Comparison of ENCODE assay signal across 1 cellular context in the genomic region with DNA sequence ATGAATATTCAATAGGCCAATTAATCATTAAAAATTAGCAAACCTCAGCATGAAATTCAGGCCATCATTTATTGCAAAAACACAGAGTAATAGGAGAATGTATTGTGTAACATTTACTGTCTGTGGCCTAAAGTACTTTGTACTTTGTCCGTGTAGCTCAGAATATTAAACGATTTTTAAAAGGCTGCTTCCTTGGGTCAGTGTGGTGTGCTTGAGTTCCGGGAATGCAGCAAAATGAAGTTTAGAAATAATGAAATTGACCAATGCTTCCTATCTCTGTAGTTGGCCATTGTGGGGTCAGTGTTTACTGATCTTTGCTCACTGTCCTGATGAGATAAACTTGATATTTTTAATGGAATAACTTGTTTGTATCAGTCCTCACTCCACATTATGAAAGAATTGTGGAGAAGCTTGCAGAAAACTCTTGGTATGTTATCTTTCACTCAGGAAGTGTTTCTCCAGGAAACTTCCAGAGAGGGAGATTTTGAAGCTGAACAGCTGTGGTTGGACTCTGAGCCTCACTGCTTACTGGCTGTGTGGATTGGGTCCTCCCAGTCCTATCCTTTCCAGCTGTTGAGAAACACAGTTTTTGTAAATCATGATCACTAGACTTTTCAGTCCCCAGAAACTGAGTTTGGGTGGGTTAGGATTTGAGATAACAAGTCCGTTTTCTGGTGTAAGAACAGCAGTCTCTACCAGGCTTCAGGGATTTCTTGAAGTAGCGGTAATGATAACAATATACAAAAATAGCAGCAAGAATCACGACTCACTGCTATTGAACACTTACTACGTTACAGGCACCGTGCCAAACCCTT.
TF ChIP-seq lines count a peak whose summit lies in the region.

No MANE protein-coding gene starts in this region.

TF ChIP-seq in HepG2, 621 proteins besides CTCF, POLR2A, EP300 and RAD21 (continued from another document and continues in another):
- TF ChIP-seq, protein P1, sequence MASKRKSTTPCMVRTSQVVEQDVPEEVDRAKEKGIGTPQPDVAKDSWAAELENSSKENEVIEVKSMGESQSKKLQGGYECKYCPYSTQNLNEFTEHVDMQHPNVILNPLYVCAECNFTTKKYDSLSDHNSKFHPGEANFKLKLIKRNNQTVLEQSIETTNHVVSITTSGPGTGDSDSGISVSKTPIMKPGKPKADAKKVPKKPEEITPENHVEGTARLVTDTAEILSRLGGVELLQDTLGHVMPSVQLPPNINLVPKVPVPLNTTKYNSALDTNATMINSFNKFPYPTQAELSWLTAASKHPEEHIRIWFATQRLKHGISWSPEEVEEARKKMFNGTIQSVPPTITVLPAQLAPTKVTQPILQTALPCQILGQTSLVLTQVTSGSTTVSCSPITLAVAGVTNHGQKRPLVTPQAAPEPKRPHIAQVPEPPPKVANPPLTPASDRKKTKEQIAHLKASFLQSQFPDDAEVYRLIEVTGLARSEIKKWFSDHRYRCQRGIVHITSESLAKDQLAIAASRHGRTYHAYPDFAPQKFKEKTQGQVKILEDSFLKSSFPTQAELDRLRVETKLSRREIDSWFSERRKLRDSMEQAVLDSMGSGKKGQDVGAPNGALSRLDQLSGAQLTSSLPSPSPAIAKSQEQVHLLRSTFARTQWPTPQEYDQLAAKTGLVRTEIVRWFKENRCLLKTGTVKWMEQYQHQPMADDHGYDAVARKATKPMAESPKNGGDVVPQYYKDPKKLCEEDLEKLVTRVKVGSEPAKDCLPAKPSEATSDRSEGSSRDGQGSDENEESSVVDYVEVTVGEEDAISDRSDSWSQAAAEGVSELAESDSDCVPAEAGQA (IDR thresholded peaks at IDR 0.05; ENCODE audit: low read depth) = no peak
- TF ChIP-seq, protein P1 (CRISPR knock-in tag; IDR thresholded peaks at IDR 0.05; ENCODE audit: borderline replicate concordance) = no peak
- TF ChIP-seq ZNF770 (CRISPR knock-in tag; IDR thresholded peaks at IDR 0.05) (no peak), SOX13 (IDR thresholded peaks at IDR 0.05) (no peak), SOX13 (CRISPR knock-in tag; conservative IDR thresholded peaks at IDR 0.05 in 1 of 2, IDR thresholded peaks at IDR 0.05 in 1 of 2) (peak in 1 of 2 experiments; percentile 11; a peak in 1 of 4 replicates), ARID3A (IDR thresholded peaks at IDR 0.05; ENCODE audit: low read depth, low read length) (0 out of 2 replicates have a peak, but pooled peaks have one; percentile 27), GFI1 (CRISPR knock-in tag; IDR thresholded peaks at IDR 0.05; ENCODE audit: borderline replicate concordance) (no peak), SRSF4 (IDR thresholded peaks at IDR 0.05; ENCODE audit: low read depth, low read length, poor library complexity, severe bottlenecking) (no peak), ATF6 (CRISPR knock-in tag; conservative IDR thresholded peaks at IDR 0.05) (no peak), ZNF317 (CRISPR knock-in tag; IDR thresholded peaks at IDR 0.05) (no peak), CENPX (CRISPR knock-in tag; IDR thresholded peaks at IDR 0.05) (no peak), GATA4 (IDR thresholded peaks at IDR 0.05; ENCODE audit: borderline replicate concordance, low read depth) (no peak; the same call in 1 of the 2 replicates), USF2 (IDR thresholded peaks at IDR 0.05; ENCODE audit: low read depth, low read length) (no peak), USF2 (CRISPR knock-in tag; IDR thresholded peaks at IDR 0.05; ENCODE audit: borderline replicate concordance) (no peak), PHB2 (IDR thresholded peaks at IDR 0.05; ENCODE audit: partially characterized antibody) (no peak), POGK (CRISPR knock-in tag; conservative IDR thresholded peaks at IDR 0.05) (no peak), ZBTB20 (CRISPR knock-in tag; IDR thresholded peaks at IDR 0.05; ENCODE audit: borderline replicate concordance, low read depth) (no peak), EEA1 (CRISPR knock-in tag; IDR thresholded peaks at IDR 0.05; ENCODE audit: borderline replicate concordance) (no peak), ZSCAN21 (CRISPR knock-in tag; IDR thresholded peaks at IDR 0.05; ENCODE audit: borderline replicate concordance) (no peak), AGO1 (IDR thresholded peaks at IDR 0.05; ENCODE audit: low read depth, low read length, poor library complexity, severe bottlenecking) (no peak), AKAP8 (CRISPR knock-in tag; IDR thresholded peaks at IDR 0.05) (no peak), PHF21A (CRISPR knock-in tag; IDR thresholded peaks at IDR 0.05) (peak; percentile 52; the same call in 1 of the 2 replicates), ATF7-NPFF (CRISPR knock-in tag; IDR thresholded peaks at IDR 0.05; ENCODE audit: low read depth) (no peak), ZNF280D (CRISPR knock-in tag; IDR thresholded peaks at IDR 0.05) (no peak), ZNF264 (CRISPR knock-in tag; IDR thresholded peaks at IDR 0.05) (peak; percentile 23; the same call in 1 of the 2 replicates), ZNF274 (CRISPR knock-in tag; IDR thresholded peaks at IDR 0.05) (no peak), ELF1 (CRISPR knock-in tag; IDR thresholded peaks at IDR 0.05) (no peak)
- TF ChIP-seq, protein P2, sequence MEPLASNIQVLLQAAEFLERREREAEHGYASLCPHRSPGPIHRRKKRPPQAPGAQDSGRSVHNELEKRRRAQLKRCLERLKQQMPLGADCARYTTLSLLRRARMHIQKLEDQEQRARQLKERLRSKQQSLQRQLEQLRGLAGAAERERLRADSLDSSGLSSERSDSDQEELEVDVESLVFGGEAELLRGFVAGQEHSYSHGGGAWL (CRISPR knock-in tag; IDR thresholded peaks at IDR 0.05) = no peak
- TF ChIP-seq, protein P3, sequence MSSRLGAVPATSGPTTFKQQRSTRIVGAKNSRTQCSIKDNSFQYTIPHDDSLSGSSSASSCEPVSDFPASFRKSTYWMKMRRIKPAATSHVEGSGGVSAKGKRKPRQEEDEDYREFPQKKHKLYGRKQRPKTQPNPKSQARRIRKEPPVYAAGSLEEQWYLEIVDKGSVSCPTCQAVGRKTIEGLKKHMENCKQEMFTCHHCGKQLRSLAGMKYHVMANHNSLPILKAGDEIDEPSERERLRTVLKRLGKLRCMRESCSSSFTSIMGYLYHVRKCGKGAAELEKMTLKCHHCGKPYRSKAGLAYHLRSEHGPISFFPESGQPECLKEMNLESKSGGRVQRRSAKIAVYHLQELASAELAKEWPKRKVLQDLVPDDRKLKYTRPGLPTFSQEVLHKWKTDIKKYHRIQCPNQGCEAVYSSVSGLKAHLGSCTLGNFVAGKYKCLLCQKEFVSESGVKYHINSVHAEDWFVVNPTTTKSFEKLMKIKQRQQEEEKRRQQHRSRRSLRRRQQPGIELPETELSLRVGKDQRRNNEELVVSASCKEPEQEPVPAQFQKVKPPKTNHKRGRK (CRISPR knock-in tag; IDR thresholded peaks at IDR 0.05) = no peak
